In genomic region chr1:226417830-226418546, GRCh38 we compare ENCODE assay signal across 23 cellular contexts.
"Had no signal": no experiment of that assay in that cellular context is flagged by ENCODE, and none has a peak within 500 bp of the region (broad histone marks: within the 10 kb centered on the region; RNA-seq: fewer than 3 reads in every experiment).

No MANE protein-coding gene starts in this region.

- H3K4me3 ChIP-seq: ascending aorta, coronary artery, mucosa of descending colon, sigmoid colon, smooth muscle cell, thoracic aorta had no signal

- H3K9me3 Mint-ChIP-seq: activated naive CD4-positive, alpha-beta T cell treated with anti-CD3 and anti-CD28 coated beads, Interleukin-2, amount 50 U/mL, for 72 hours; activated T-cell treated with anti-CD3 and anti-CD28 coated beads, Interleukin-2, amount 50 U/mL, for 72 hours; memory B cell; T-cell; T-helper 2 cell treated with Interferon-gamma antibody and Interleukin-4, amounts not matched to agents 5 μg/mL and 100 μg/mL, for 36 hours; type B pancreatic cell had no signal

- H3K4me3 Mint-ChIP-seq: activated T-cell treated with anti-CD3 and anti-CD28 coated beads, Interleukin-2, amount 50 U/mL, for 72 hours; memory B cell; T-cell; T-helper 2 cell treated with Interferon-gamma antibody and Interleukin-4, amounts not matched to agents 5 μg/mL and 100 μg/mL, for 36 hours; type B pancreatic cell had no signal

- H3K27ac Mint-ChIP-seq: activated naive CD4-positive, alpha-beta T cell treated with anti-CD3 and anti-CD28 coated beads, Interleukin-2, amount 50 U/mL, for 72 hours; activated T-cell treated with anti-CD3 and anti-CD28 coated beads, Interleukin-2, amount 50 U/mL, for 72 hours; memory B cell; T-cell; T-helper 2 cell treated with Interferon-gamma antibody and Interleukin-4, amounts not matched to agents 5 μg/mL and 100 μg/mL, for 36 hours; type B pancreatic cell had no signal

- H3K4me1 ChIP-seq: ascending aorta, sigmoid colon had no signal

- H3K27ac ChIP-seq: ascending aorta, coronary artery, sigmoid colon, thoracic aorta, VCaP had no signal

- H3K36me3 Mint-ChIP-seq: activated naive CD4-positive, alpha-beta T cell treated with anti-CD3 and anti-CD28 coated beads, Interleukin-2, amount 50 U/mL, for 72 hours; memory B cell; T-cell; type B pancreatic cell had no signal

- H3K27me3 Mint-ChIP-seq: memory B cell, T-cell had no signal

- H3K27me3 ChIP-seq: ascending aorta, sigmoid colon had no signal

- ATAC-seq: activated naive CD4-positive, alpha-beta T cell treated with anti-CD3 and anti-CD28 coated beads, Interleukin-2, amount 50 U/mL, for 72 hours; activated T-cell treated with anti-CD3 and anti-CD28 coated beads, Interleukin-2, amount 50 U/mL, for 72 hours; left colon; mucosa of descending colon had no signal

- H3K9me3 ChIP-seq: ascending aorta, mucosa of descending colon, sigmoid colon, thoracic aorta had no signal

- H3K36me3 ChIP-seq: ascending aorta, sigmoid colon, thoracic aorta had no signal

- FAIRE-seq: bronchial epithelial cell, endometrium, keratinocyte had no signal

- DNase-seq: activated CD4-positive, alpha-beta T cell treated with anti-CD3 and anti-CD28 coated beads for 1 hour; activated gamma-delta T cell; activated T-cell treated with anti-CD3 and anti-CD28 coated beads, Interleukin-2, amount 50 U/mL, for 72 hours; cerebellar nuclear complex; left colon; mucosa of descending colon; occipital lobe; sigmoid colon; stimulated activated CD4-positive, alpha-beta T cell treated with anti-CD3 and anti-CD28 coated beads, Interleukin-2, amount 100 ng/mL, for 48 hours; stimulated activated naive CD4-positive, alpha-beta T cell had no signal

- H3K4me1 Mint-ChIP-seq: memory B cell had no signal
